2 cellular contexts compared by ENCODE assay signal in the genomic region with DNA sequence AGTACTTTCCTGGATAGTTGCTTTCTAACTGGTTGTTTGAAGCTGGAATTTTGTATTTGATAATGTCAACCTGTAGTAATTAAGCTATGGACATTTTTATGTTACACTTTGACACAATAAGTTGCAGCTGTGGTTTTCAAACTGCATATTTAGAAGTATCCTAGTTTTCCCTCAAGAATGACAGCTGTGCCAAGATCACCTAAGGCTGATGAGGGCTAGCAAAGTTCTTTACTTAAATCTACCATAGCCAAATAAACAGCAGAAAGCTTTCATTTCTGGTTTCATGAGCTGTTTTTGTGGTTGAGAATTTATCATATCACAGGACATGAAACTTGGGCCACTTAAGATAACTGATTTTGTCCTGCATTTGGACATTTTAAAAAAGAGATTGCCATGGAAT.
TF ChIP-seq lines count a peak whose summit lies in the region.

No MANE protein-coding gene starts in this region.

TF ChIP-seq in HCT116, 20 proteins besides CTCF, POLR2A, EP300 and RAD21 (continued from another document):
- TF ChIP-seq ZNF274 (IDR thresholded peaks at IDR 0.05; ENCODE audit: low read depth, low read length) (no peak), SRF (IDR thresholded peaks at IDR 0.05; ENCODE audit: low read depth) (no peak), EGR1 (IDR thresholded peaks at IDR 0.05; ENCODE audit: low read depth) (no peak), YY1 (IDR thresholded peaks at IDR 0.05; ENCODE audit: extremely low read depth, insufficient replicate concordance, low read depth, low read length) (no peak), CEBPB (IDR thresholded peaks at IDR 0.05; ENCODE audit: low read depth) (no peak), EZH2 (IDR thresholded peaks at IDR 0.05) (no peak), ZFX (IDR thresholded peaks at IDR 0.05) (no peak), JUND (IDR thresholded peaks at IDR 0.05) (no peak), ELF1 (IDR thresholded peaks at IDR 0.05; ENCODE audit: borderline replicate concordance, low read depth) (no peak), EZH2phosphoT487 (IDR thresholded peaks at IDR 0.05; ENCODE audit: borderline replicate concordance) (no peak), SIN3A (IDR thresholded peaks at IDR 0.05; ENCODE audit: low read depth) (no peak), POLR2AphosphoS5 (IDR thresholded peaks at IDR 0.05; ENCODE audit: low read depth, low read length) (no peak), CBX3 (IDR thresholded peaks at IDR 0.05; ENCODE audit: low read depth) (no peak)
- TF ChIP-seq, protein P1, sequence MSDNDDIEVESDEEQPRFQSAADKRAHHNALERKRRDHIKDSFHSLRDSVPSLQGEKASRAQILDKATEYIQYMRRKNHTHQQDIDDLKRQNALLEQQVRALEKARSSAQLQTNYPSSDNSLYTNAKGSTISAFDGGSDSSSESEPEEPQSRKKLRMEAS (IDR thresholded peaks at IDR 0.05): no peak
- TF ChIP-seq, protein P2, sequence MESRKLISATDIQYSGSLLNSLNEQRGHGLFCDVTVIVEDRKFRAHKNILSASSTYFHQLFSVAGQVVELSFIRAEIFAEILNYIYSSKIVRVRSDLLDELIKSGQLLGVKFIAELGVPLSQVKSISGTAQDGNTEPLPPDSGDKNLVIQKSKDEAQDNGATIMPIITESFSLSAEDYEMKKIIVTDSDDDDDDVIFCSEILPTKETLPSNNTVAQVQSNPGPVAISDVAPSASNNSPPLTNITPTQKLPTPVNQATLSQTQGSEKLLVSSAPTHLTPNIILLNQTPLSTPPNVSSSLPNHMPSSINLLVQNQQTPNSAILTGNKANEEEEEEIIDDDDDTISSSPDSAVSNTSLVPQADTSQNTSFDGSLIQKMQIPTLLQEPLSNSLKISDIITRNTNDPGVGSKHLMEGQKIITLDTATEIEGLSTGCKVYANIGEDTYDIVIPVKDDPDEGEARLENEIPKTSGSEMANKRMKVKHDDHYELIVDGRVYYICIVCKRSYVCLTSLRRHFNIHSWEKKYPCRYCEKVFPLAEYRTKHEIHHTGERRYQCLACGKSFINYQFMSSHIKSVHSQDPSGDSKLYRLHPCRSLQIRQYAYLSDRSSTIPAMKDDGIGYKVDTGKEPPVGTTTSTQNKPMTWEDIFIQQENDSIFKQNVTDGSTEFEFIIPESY (IDR thresholded peaks at IDR 0.05; ENCODE audit: extremely low read depth, insufficient replicate concordance, low read length): no peak
- TF ChIP-seq, protein P3, sequence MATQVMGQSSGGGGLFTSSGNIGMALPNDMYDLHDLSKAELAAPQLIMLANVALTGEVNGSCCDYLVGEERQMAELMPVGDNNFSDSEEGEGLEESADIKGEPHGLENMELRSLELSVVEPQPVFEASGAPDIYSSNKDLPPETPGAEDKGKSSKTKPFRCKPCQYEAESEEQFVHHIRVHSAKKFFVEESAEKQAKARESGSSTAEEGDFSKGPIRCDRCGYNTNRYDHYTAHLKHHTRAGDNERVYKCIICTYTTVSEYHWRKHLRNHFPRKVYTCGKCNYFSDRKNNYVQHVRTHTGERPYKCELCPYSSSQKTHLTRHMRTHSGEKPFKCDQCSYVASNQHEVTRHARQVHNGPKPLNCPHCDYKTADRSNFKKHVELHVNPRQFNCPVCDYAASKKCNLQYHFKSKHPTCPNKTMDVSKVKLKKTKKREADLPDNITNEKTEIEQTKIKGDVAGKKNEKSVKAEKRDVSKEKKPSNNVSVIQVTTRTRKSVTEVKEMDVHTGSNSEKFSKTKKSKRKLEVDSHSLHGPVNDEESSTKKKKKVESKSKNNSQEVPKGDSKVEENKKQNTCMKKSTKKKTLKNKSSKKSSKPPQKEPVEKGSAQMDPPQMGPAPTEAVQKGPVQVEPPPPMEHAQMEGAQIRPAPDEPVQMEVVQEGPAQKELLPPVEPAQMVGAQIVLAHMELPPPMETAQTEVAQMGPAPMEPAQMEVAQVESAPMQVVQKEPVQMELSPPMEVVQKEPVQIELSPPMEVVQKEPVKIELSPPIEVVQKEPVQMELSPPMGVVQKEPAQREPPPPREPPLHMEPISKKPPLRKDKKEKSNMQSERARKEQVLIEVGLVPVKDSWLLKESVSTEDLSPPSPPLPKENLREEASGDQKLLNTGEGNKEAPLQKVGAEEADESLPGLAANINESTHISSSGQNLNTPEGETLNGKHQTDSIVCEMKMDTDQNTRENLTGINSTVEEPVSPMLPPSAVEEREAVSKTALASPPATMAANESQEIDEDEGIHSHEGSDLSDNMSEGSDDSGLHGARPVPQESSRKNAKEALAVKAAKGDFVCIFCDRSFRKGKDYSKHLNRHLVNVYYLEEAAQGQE (IDR thresholded peaks at IDR 0.05; ENCODE audit: low read depth): no peak

TF ChIP-seq in GM23338, 12 proteins besides CTCF, POLR2A, EP300 and RAD21 (continued from another document):
- TF ChIP-seq, protein P4, sequence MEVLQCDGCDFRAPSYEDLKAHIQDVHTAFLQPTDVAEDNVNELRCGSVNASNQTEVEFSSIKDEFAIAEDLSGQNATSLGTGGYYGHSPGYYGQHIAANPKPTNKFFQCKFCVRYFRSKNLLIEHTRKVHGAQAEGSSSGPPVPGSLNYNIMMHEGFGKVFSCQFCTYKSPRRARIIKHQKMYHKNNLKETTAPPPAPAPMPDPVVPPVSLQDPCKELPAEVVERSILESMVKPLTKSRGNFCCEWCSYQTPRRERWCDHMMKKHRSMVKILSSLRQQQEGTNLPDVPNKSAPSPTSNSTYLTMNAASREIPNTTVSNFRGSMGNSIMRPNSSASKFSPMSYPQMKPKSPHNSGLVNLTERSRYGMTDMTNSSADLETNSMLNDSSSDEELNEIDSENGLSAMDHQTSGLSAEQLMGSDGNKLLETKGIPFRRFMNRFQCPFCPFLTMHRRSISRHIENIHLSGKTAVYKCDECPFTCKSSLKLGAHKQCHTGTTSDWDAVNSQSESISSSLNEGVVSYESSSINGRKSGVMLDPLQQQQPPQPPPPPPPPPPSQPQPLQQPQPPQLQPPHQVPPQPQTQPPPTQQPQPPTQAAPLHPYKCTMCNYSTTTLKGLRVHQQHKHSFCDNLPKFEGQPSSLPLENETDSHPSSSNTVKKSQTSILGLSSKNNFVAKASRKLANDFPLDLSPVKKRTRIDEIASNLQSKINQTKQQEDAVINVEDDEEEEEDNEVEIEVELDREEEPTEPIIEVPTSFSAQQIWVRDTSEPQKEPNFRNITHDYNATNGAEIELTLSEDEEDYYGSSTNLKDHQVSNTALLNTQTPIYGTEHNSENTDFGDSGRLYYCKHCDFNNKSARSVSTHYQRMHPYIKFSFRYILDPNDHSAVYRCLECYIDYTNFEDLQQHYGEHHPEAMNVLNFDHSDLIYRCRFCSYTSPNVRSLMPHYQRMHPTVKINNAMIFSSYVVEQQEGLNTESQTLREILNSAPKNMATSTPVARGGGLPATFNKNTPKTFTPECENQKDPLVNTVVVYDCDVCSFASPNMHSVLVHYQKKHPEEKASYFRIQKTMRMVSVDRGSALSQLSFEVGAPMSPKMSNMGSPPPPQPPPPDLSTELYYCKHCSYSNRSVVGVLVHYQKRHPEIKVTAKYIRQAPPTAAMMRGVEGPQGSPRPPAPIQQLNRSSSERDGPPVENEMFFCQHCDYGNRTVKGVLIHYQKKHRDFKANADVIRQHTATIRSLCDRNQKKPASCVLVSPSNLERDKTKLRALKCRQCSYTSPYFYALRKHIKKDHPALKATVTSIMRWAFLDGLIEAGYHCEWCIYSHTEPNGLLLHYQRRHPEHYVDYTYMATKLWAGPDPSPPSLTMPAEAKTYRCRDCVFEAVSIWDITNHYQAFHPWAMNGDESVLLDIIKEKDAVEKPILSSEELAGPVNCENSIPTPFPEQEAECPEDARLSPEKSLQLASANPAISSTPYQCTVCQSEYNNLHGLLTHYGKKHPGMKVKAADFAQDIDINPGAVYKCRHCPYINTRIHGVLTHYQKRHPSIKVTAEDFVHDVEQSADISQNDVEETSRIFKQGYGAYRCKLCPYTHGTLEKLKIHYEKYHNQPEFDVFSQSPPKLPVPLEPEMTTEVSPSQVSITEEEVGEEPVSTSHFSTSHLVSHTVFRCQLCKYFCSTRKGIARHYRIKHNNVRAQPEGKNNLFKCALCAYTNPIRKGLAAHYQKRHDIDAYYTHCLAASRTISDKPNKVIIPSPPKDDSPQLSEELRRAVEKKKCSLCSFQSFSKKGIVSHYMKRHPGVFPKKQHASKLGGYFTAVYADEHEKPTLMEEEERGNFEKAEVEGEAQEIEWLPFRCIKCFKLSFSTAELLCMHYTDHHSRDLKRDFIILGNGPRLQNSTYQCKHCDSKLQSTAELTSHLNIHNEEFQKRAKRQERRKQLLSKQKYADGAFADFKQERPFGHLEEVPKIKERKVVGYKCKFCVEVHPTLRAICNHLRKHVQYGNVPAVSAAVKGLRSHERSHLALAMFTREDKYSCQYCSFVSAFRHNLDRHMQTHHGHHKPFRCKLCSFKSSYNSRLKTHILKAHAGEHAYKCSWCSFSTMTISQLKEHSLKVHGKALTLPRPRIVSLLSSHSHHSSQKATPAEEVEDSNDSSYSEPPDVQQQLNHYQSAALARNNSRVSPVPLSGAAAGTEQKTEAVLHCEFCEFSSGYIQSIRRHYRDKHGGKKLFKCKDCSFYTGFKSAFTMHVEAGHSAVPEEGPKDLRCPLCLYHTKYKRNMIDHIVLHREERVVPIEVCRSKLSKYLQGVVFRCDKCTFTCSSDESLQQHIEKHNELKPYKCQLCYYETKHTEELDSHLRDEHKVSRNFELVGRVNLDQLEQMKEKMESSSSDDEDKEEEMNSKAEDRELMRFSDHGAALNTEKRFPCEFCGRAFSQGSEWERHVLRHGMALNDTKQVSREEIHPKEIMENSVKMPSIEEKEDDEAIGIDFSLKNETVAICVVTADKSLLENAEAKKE (CRISPR knock-in tag; IDR thresholded peaks at IDR 0.05): no peak
- TF ChIP-seq EZH2phosphoT487 (IDR thresholded peaks at IDR 0.05; ENCODE audit: unreplicated experiment): no peak
- no peak for TF ChIP-seq POLR2AphosphoS5 (IDR thresholded peaks at IDR 0.05; ENCODE audit: low read depth)
- TF ChIP-seq, protein P3 (IDR thresholded peaks at IDR 0.05; ENCODE audit: unreplicated experiment): no peak
- no peak for TF ChIP-seq CREB1 (CRISPR knock-in tag; IDR thresholded peaks at IDR 0.05; ENCODE audit: low read depth)
- TF ChIP-seq STAT1 (IDR thresholded peaks at IDR 0.05; ENCODE audit: unreplicated experiment): no peak
- no peak for TF ChIP-seq JUNB (IDR thresholded peaks at IDR 0.05; ENCODE audit: unreplicated experiment)
- TF ChIP-seq ZNF114 (CRISPR knock-in tag; IDR thresholded peaks at IDR 0.05): no peak
